9 cellular contexts compared by ENCODE assay signal in the genomic region with DNA sequence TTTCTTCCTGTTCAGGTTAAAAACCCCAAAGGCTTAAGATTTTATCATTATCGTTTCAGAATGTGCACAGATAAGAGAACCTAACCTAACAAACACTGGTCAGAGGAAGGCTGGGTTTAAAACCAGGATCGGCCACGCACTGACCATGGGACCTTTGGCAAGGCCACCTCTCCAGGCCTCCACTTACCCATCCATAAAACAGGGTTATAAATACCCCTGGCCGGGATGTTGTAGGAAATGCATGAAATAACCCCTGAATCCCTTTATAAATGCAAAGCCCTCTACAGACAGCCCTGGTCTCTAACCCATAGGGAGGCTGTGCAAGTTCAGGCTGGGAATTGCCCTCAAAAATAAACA. TPM values are rescaled to one million over a fixed set of nuclear protein-coding genes. Genes with fewer than 3 reads are reported as not detected.
DNase-seq lines count a peak whose midpoint lies in the region; ATAC-seq and TF ChIP-seq lines count a peak whose summit lies in the region.
"Had no signal": no experiment of that assay in that cellular context is flagged by ENCODE, and none has a peak within 500 bp of the region (broad histone marks: within the 10 kb centered on the region; RNA-seq: fewer than 3 reads in every experiment).

No MANE protein-coding gene starts in this region.

- H3K36me3 ChIP-seq in OCI-LY3 (replicated peaks; ENCODE audit: low read depth, low read length), result no peaks in the 10 kb centered on the region
- H3K36me3 ChIP-seq in neuron (ENCODE audit: insufficient read depth, low read length), result no peaks in the 10 kb centered on the region

- H3K9me3 ChIP-seq in AG04450 (ENCODE audit: control insufficient read depth, insufficient read depth, low read length), result peaks cover 6% of the 10 kb centered on the region; the same call in 1 of the 2 replicates
- no peaks in the 10 kb centered on the region for H3K9me3 ChIP-seq in OCI-LY3 (ENCODE audit: insufficient read depth, low read length)
- H3K9me3 ChIP-seq in neuron (ENCODE audit: low read length), result no peaks in the 10 kb centered on the region

- no peak overlapping the region for H3K27ac Mint-ChIP-seq in activated CD8-positive, alpha-beta T cell treated with anti-CD3 and anti-CD28 coated beads, Interleukin-2, amount 10 ng/mL, durations not matched to agents 7 days and 5 days
- H3K27ac Mint-ChIP-seq in activated T-cell treated with anti-CD3 and anti-CD28 coated beads, Interleukin-2, amount 50 U/mL, for 24 hours, result no peak overlapping the region
- H3K27ac Mint-ChIP-seq: activated naive CD4-positive, alpha-beta T cell treated with anti-CD3 and anti-CD28 coated beads, Interleukin-2, amount 50 U/mL, for 24 hours had no signal

- no peak for DNase-seq in AG04450 (ENCODE audit: low read depth, low spot score)
- DNase-seq in epithelial cell of prostate (ENCODE audit: low read depth, low spot score), result no peak
- no peak for DNase-seq in activated CD8-positive, alpha-beta T cell treated with anti-CD3 and anti-CD28 coated beads, Interleukin-2, amount 10 ng/mL, durations not matched to agents 7 days and 5 days
- DNase-seq in stimulated activated CD8-positive, alpha-beta memory T cell treated with anti-CD3 and anti-CD28 coated beads, Interleukin-4, amount 100 ng/mL, for 48 hours, result no peak
- DNase-seq in activated T-cell treated with anti-CD3 and anti-CD28 coated beads, Interleukin-2, amount 50 U/mL, for 24 hours, result no peak

- H3K27me3 ChIP-seq in AG04450 (ENCODE audit: control insufficient read depth, insufficient read depth, low read length) (no peaks in the 10 kb centered on the region), OCI-LY3 (ENCODE audit: low read depth, low read length) (no peaks in the 10 kb centered on the region), neuron (ENCODE audit: insufficient read depth, low read length) (no peaks in the 10 kb centered on the region)

- no peak overlapping the region for H3K4me3 Mint-ChIP-seq in activated CD8-positive, alpha-beta T cell treated with anti-CD3 and anti-CD28 coated beads, Interleukin-2, amount 10 ng/mL, durations not matched to agents 7 days and 5 days
- H3K4me3 Mint-ChIP-seq in activated T-cell treated with anti-CD3 and anti-CD28 coated beads, Interleukin-2, amount 50 U/mL, for 24 hours, result no peak overlapping the region

- no peaks in the 10 kb centered on the region for H4K20me1 ChIP-seq in OCI-LY3 (ENCODE audit: insufficient read depth, low read length)

- no peak for ATAC-seq in activated CD8-positive, alpha-beta T cell treated with anti-CD3 and anti-CD28 coated beads, Interleukin-2, amount 10 ng/mL, durations not matched to agents 7 days and 5 days
- ATAC-seq in HG03521 (IDR thresholded peaks at IDR 0.05; ENCODE audit: unreplicated experiment), result no peak

- H3K9ac ChIP-seq in OCI-LY3 (ENCODE audit: low read length), result peak overlapping the region; percentile 47

- H3K4me3 ChIP-seq in AG04450 (ENCODE audit: low read depth, low read length) (peak overlapping the region; percentile 76), OCI-LY3 (ENCODE audit: low read length) (peak overlapping the region; percentile 65), neuron (ENCODE audit: low read length) (peak overlapping the region; percentile 18)

- POLR2A ChIA-PET in AG04450 (lab: Yijun Ruan, JAX), result interaction anchor here (0.8 to 1.3 kb wide), 6 partner anchors 10 to 43 kb away, joined by 3 to 7 read pairs (median 3); no protein-coding TSS in a partner anchor
- POLR2A ChIA-PET in activated CD8-positive, alpha-beta T cell treated with anti-CD3 and anti-CD28 coated beads, Interleukin-2, amount 10 ng/mL, durations not matched to agents 7 days and 5 days (lab: Charles Lee), result interaction anchor here (1.8 kb wide), 1 partner anchor 22 kb away, joined by 6 read pairs; a partner anchor contains a TSS

- H3K4me1 ChIP-seq in OCI-LY3 (ENCODE audit: low read length) (peaks cover 63% of the 10 kb centered on the region), neuron (ENCODE audit: insufficient read depth, low read length) (peaks cover 39% of the 10 kb centered on the region)

- CTCF ChIA-PET in AG04450 (lab: Charles Lee), result interaction anchor here (0.6 to 1.3 kb wide), 3 partner anchors 10 to 45 kb away, joined by 3 to 7 read pairs (median 4); no protein-coding TSS in a partner anchor
- CTCF ChIA-PET in activated CD8-positive, alpha-beta T cell treated with anti-CD3 and anti-CD28 coated beads, Interleukin-2, amount 10 ng/mL, durations not matched to agents 7 days and 5 days (lab: Charles Lee), result interaction anchor here (1.6 to 4.2 kb wide), 2 partner anchors 10 to 46 kb away, joined by 7 to 25 read pairs; no protein-coding TSS in a partner anchor

- peak overlapping the region; percentile 77 for H3K4me2 ChIP-seq in OCI-LY3 (ENCODE audit: low read length)

- no peaks in the 10 kb centered on the region for H3K79me2 ChIP-seq in OCI-LY3 (ENCODE audit: low read length)

- H3K4me1 Mint-ChIP-seq in activated CD8-positive, alpha-beta T cell treated with anti-CD3 and anti-CD28 coated beads, Interleukin-2, amount 10 ng/mL, durations not matched to agents 7 days and 5 days (ENCODE audit: low read depth), result peaks cover 30% of the 10 kb centered on the region
- H3K4me1 Mint-ChIP-seq in activated T-cell treated with anti-CD3 and anti-CD28 coated beads, Interleukin-2, amount 50 U/mL, for 24 hours (ENCODE audit: low read depth), result peaks cover 21% of the 10 kb centered on the region
- H3K4me1 Mint-ChIP-seq: activated naive CD4-positive, alpha-beta T cell treated with anti-CD3 and anti-CD28 coated beads, Interleukin-2, amount 50 U/mL, for 24 hours had no signal

- H2AFZ ChIP-seq in OCI-LY3 (ENCODE audit: low read depth, low read length) (no peak overlapping the region), neuron (ENCODE audit: low read depth, low read length) (no peak overlapping the region)

- H3K9me3 Mint-ChIP-seq in activated CD8-positive, alpha-beta T cell treated with anti-CD3 and anti-CD28 coated beads, Interleukin-2, amount 10 ng/mL, durations not matched to agents 7 days and 5 days (ENCODE audit: insufficient read depth), result no peaks in the 10 kb centered on the region
- no peaks in the 10 kb centered on the region for H3K9me3 Mint-ChIP-seq in activated T-cell treated with anti-CD3 and anti-CD28 coated beads, Interleukin-2, amount 50 U/mL, for 24 hours
- H3K9me3 Mint-ChIP-seq: activated naive CD4-positive, alpha-beta T cell treated with anti-CD3 and anti-CD28 coated beads, Interleukin-2, amount 50 U/mL, for 24 hours had no signal

- no peaks in the 10 kb centered on the region for H3K27me3 Mint-ChIP-seq in activated CD8-positive, alpha-beta T cell treated with anti-CD3 and anti-CD28 coated beads, Interleukin-2, amount 10 ng/mL, durations not matched to agents 7 days and 5 days (ENCODE audit: low read depth)
- H3K27me3 Mint-ChIP-seq in activated T-cell treated with anti-CD3 and anti-CD28 coated beads, Interleukin-2, amount 50 U/mL, for 24 hours, result peaks cover 5% of the 10 kb centered on the region
- H3K27me3 Mint-ChIP-seq: activated naive CD4-positive, alpha-beta T cell treated with anti-CD3 and anti-CD28 coated beads, Interleukin-2, amount 50 U/mL, for 24 hours had no signal

- H3K36me3 Mint-ChIP-seq in activated CD8-positive, alpha-beta T cell treated with anti-CD3 and anti-CD28 coated beads, Interleukin-2, amount 10 ng/mL, durations not matched to agents 7 days and 5 days (ENCODE audit: low read depth), result no peaks in the 10 kb centered on the region
- no peaks in the 10 kb centered on the region for H3K36me3 Mint-ChIP-seq in activated T-cell treated with anti-CD3 and anti-CD28 coated beads, Interleukin-2, amount 50 U/mL, for 24 hours (ENCODE audit: low read depth)
- H3K36me3 Mint-ChIP-seq: activated naive CD4-positive, alpha-beta T cell treated with anti-CD3 and anti-CD28 coated beads, Interleukin-2, amount 50 U/mL, for 24 hours had no signal

- no peak for TF ChIP-seq CTCF in AG04450 (IDR thresholded peaks at IDR 0.05; ENCODE audit: low read depth, low read length)
- no peak for TF ChIP-seq CTCF in OCI-LY3 (IDR thresholded peaks at IDR 0.05; ENCODE audit: low read depth, low read length)

- H3K27ac ChIP-seq in AG04450 (ENCODE audit: low read depth, low read length), result peak overlapping the region; percentile 68
- H3K27ac ChIP-seq in OCI-LY3 (ENCODE audit: low read length), result peak overlapping the region; percentile 23; the same call in 1 of the 2 replicates
- peak overlapping the region; percentile 91 for H3K27ac ChIP-seq in epithelial cell of prostate

RNA-seq across cellular contexts. Expression of a gene that starts 0.4 kb away (rescaled TPM):
- polyA plus RNA-seq in AG04450 (2011; rRNA removed), result 31.1 and 50.3 TPM in 2 replicates
- polyA minus RNA-seq in AG04450 (2011; rRNA and poly(A)+ RNA removed), result 70.4 and 97.9 TPM in 2 replicates
- total RNA-seq in activated CD8-positive, alpha-beta T cell treated with anti-CD3 and anti-CD28 coated beads, Interleukin-2, amount 10 ng/mL, durations not matched to agents 7 days and 5 days, result not detected

RNA-seq across cellular contexts. Expression of a gene that starts 18.6 kb away (rescaled TPM):
- 11.2 and 13.0 TPM in 2 replicates for polyA plus RNA-seq in AG04450 (2011; rRNA removed)
- polyA minus RNA-seq in AG04450 (2011; rRNA and poly(A)+ RNA removed), result 12.9 and 13.1 TPM in 2 replicates
- total RNA-seq in activated CD8-positive, alpha-beta T cell treated with anti-CD3 and anti-CD28 coated beads, Interleukin-2, amount 10 ng/mL, durations not matched to agents 7 days and 5 days, result 1 to 10 TPM in 1 of 2 experiments, under 1 TPM in 1; 0.76 to 1.6 TPM

RNA-seq across cellular contexts. Expression of a gene that starts 22.5 kb away (rescaled TPM):
- polyA plus RNA-seq in AG04450 (2011; rRNA removed), result 17.4 and 23.4 TPM in 2 replicates
- polyA minus RNA-seq in AG04450 (2011; rRNA and poly(A)+ RNA removed), result 4.7 and 7.9 TPM in 2 replicates
- 10 to 100 TPM; 44.6 to 45.2 TPM for total RNA-seq in activated CD8-positive, alpha-beta T cell treated with anti-CD3 and anti-CD28 coated beads, Interleukin-2, amount 10 ng/mL, durations not matched to agents 7 days and 5 days

Comparison
In these comparisons a context has a peak if more than half of its experiments do, and no peak if none do; other contexts are left out.
1. H3K27ac ChIP-seq: peak in every context shown above with its lines; median percentile 91 in epithelial cell of prostate; 68 in AG04450; 23 in OCI-LY3.
2. H3K4me3 ChIP-seq: peak in every context shown above with its lines; median percentile 76 in AG04450; 65 in OCI-LY3; 18 in neuron.